8 cellular contexts compared by ENCODE assay signal in genomic region chr1:155324717-155325595, GRCh38. TPM values are rescaled to one million over a fixed set of nuclear protein-coding genes. Genes with fewer than 3 reads are reported as not detected.
DNase-seq lines count a peak whose midpoint lies in the region; ATAC-seq, FAIRE-seq and TF ChIP-seq lines count a peak whose summit lies in the region.

No MANE protein-coding gene starts in this region.

- no peak overlapping the region for H2AFZ ChIP-seq in HepG2 (ENCODE audit: low read length)

- TF ChIP-seq EP300 in HepG2 (IDR thresholded peaks at IDR 0.05; ENCODE audit: low read depth in 2 of 2, low read length in 2 of 2) (no peak), HepG2 (CRISPR knock-in tag; IDR thresholded peaks at IDR 0.05; ENCODE audit: borderline replicate concordance) (no peak)

- BruUV-seq in HepG2 (replicated peaks; lab: Mats Ljungman, UMichigan): TSS peak; percentile 47

- FAIRE-seq in HepG2 (lab: Jason Lieb, UNC): no peak

- CTCF ChIA-PET in HepG2 (lab: Yijun Ruan, JAX; ENCODE audit: low intra/inter-chr PET ratio, low total read pairs): interaction anchor here (1.0 to 4.5 kb wide), 4 partner anchors 47 to 118 kb away, joined by 3 to 71 read pairs (median 12); partner anchors contain the start of gene HCN3

- H3K9ac ChIP-seq in HepG2 (ENCODE audit: insufficient read depth, low read depth, low read length) (peak overlapping the region; percentile 69), stomach smooth muscle (ENCODE audit: low read length in 2 of 2) (peak overlapping the region; percentile 75 to 79)

- H3K4me1 ChIP-seq in HepG2 (ENCODE audit: insufficient read depth, low read length) (peaks cover 36% of the 10 kb centered on the region), stomach smooth muscle (ENCODE audit: control insufficient read depth, insufficient read depth, low read length) (peaks cover 55% of the 10 kb centered on the region)

- no peak; a peak in 1 of 4 replicates for TF ChIP-seq POLR2A in HepG2 (IDR thresholded peaks at IDR 0.05; ENCODE audit: insufficient read depth in 1 of 2, low read depth in 2 of 2, low read length in 2 of 2)

- POLR2A ChIA-PET in HepG2 (lab: Yijun Ruan, JAX): interaction anchor here (1.2 to 4.3 kb wide), 4 partner anchors 52 to 74 kb away, joined by 3 to 38 read pairs (median 15); partner anchors contain the start of genes CLK2 and SCAMP3

- peak overlapping the region; percentile 87 for H3K4me3 ChIP-seq in coronary artery
- peak overlapping the region; percentile 80 to 94 (median 81) for H3K4me3 ChIP-seq in HepG2 (replicated peaks in 1 of 3; ENCODE audit: insufficient read depth in 1 of 3, low read depth in 2 of 3, low read length in 3 of 3)
- peak overlapping the region; percentile 78 to 91 for H3K4me3 ChIP-seq in stomach smooth muscle (ENCODE audit: low read length in 2 of 2)

- TF ChIP-seq CTCF in coronary artery (IDR thresholded peaks at IDR 0.05) (no peak), HepG2 (CRISPR knock-in tag; IDR thresholded peaks at IDR 0.05) (peak; percentile 79)

- peak; percentile 68 to 72 (median 68) for DNase-seq in NCI-H1417 (lab: John Stamatoyannopoulos, UW)
- DNase-seq in NCI-H1417 treated with DMSO at 0.1 percent for 48 hours (lab: John Stamatoyannopoulos, UW): no peak
- peak; percentile 84 for DNase-seq in HuH-7 (ENCODE audit: low spot score)
- DNase-seq in SHP77 (lab: John Stamatoyannopoulos, UW): peak; percentile 69 to 86
- DNase-seq in coronary artery (ENCODE audit: low spot score): peak; percentile 83
- peak; percentile 45 for DNase-seq in HepG2 (ENCODE audit: low spot score)

- H3K27me3 ChIP-seq in HepG2 (ENCODE audit: control insufficient read depth in 1 of 2, insufficient read depth in 2 of 2, low read length in 2 of 2) (no peaks in the 10 kb centered on the region; a peak in 1 of 5 replicates), stomach smooth muscle (ENCODE audit: control insufficient read depth in 1 of 2, insufficient read depth in 2 of 2, low read length in 2 of 2) (no peaks in the 10 kb centered on the region)

- H4K20me1 ChIP-seq in HepG2 (ENCODE audit: insufficient read depth, low read length): no peaks in the 10 kb centered on the region; the same call in none of the 2 replicates

- intact Hi-C loops in HepG2 (cut with micrococcal nuclease; ENCODE audit: unreplicated experiment): loop anchor here (1.0 to 5.0 kb wide), 4 partner anchors 48 to 267 kb away; partner anchors contain the start of genes HCN3, MTX1 and THBS3

- 11% methylated on average over 32 of the region's 59 CpGs for WGBS in HepG2 (ENCODE audit: low lambda C conversion rate)

- H3K9me3 ChIP-seq in HepG2 (ENCODE audit: low read length) (no peaks in the 10 kb centered on the region), stomach smooth muscle (ENCODE audit: control insufficient read depth in 2 of 2, low read length in 2 of 2) (no peaks in the 10 kb centered on the region)

- H3K36me3 ChIP-seq in HepG2 (replicated peaks in 1 of 2; ENCODE audit: control insufficient read depth in 1 of 2, insufficient read depth in 2 of 2, low read length in 2 of 2) (peaks cover 2 to 20% of the 10 kb centered on the region in 2 experiments; a peak in 3 of 5 replicates), stomach smooth muscle (ENCODE audit: control insufficient read depth in 2 of 2, insufficient read depth in 2 of 2, low read length in 2 of 2) (peaks cover 5 to 12% of the 10 kb centered on the region in 2 donors)

- H3K27ac ChIP-seq in coronary artery: peak overlapping the region; percentile 98 to 99
- peak overlapping the region; percentile 52 for H3K27ac ChIP-seq in HepG2 (ENCODE audit: extremely low read length, insufficient read depth, low read length)
- peak overlapping the region; percentile 88 for H3K27ac ChIP-seq in stomach smooth muscle (ENCODE audit: low read length)

- H3K4me2 ChIP-seq in HepG2 (ENCODE audit: low read depth, low read length): peak overlapping the region; percentile 79

- TF ChIP-seq RAD21 in HepG2 (CRISPR knock-in tag; IDR thresholded peaks at IDR 0.05): peak; percentile 66

- H3K79me2 ChIP-seq in HepG2 (ENCODE audit: insufficient read depth, low read length): peaks cover 5% of the 10 kb centered on the region

- in situ Hi-C loops in HepG2 (cut with HindIII; ENCODE audit: extremely low pct_ligation_motif_present, low pct_unique_long_range_greater_than_20kb): no loop called here

- ATAC-seq in HepG2: peak; percentile 62
- ATAC-seq in HG03469 (IDR thresholded peaks at IDR 0.05; ENCODE audit: unreplicated experiment): no peak

RNA-seq across cellular contexts. Expression of gene RUSC1, which starts 4.3 kb away (rescaled TPM):
- 15.9 and 18.7 TPM in 2 replicates for total RNA-seq in HepG2 (2016; rRNA removed; fragmentation: Illumina TruSeq; extraction: Trizol)
- 9.4 and 10.1 TPM in 2 replicates for total RNA-seq in HepG2 (2016; cell fraction: cytosol; rRNA removed; fragmentation: Illumina TruSeq; extraction: Trizol; ENCODE audit: low read depth)
- 14.8 and 19.6 TPM in 2 replicates for total RNA-seq in HepG2 (2016; cell fraction: insoluble cytoplasmic fraction; rRNA removed; fragmentation: Illumina TruSeq; extraction: Trizol)
- total RNA-seq in HepG2 (2016; cell fraction: membrane; rRNA removed; fragmentation: Illumina TruSeq; extraction: Trizol): 19.4 and 21.9 TPM in 2 replicates
- 13.5 and 19.1 TPM in 2 replicates for total RNA-seq in HepG2 (2016; cell fraction: nucleus; rRNA removed; fragmentation: Illumina TruSeq; extraction: Trizol)
- 20.4 and 21.4 TPM in 2 replicates for polyA plus RNA-seq in HepG2 (2011; rRNA removed)
- 13.8 and 18.3 TPM in 2 replicates for polyA plus RNA-seq in HepG2 (2011; cell fraction: cytosol; rRNA removed)
- polyA plus RNA-seq in HepG2 (2011; cell fraction: nucleus; rRNA removed): 72.9 and 80.6 TPM in 2 replicates
- 9.4 and 13.3 TPM in 2 replicates for polyA plus RNA-seq in HepG2 (2012)
- polyA plus RNA-seq in HepG2 (2016; cell fraction: cytosol; fragmentation: Illumina TruSeq; extraction: Trizol; ENCODE audit: low read depth): 14.0 and 17.7 TPM in 2 replicates
- 21.9 and 27.7 TPM in 2 replicates for polyA plus RNA-seq in HepG2 (2016; cell fraction: insoluble cytoplasmic fraction; fragmentation: Illumina TruSeq; extraction: Trizol; ENCODE audit: low read depth)
- 22.4 and 26.1 TPM in 2 replicates for polyA plus RNA-seq in HepG2 (2016; cell fraction: membrane; fragmentation: Illumina TruSeq; extraction: Trizol; ENCODE audit: low read depth)
- polyA plus RNA-seq in HepG2 (2016; cell fraction: nucleus; fragmentation: Illumina TruSeq; extraction: Trizol; ENCODE audit: insufficient read depth, low read depth): 48.2 and 50.9 TPM in 2 replicates
- 29.1 and 81.2 TPM in 2 replicates for polyA minus RNA-seq in HepG2 (2011; rRNA and poly(A)+ RNA removed; ENCODE audit: low replicate concordance)
- 8.8 and 9.9 TPM in 2 replicates for polyA minus RNA-seq in HepG2 (2011; cell fraction: cytosol; rRNA and poly(A)+ RNA removed)
- polyA minus RNA-seq in HepG2 (2011; cell fraction: nucleus; rRNA and poly(A)+ RNA removed): 12.6 and 12.8 TPM in 2 replicates

RNA-seq across cellular contexts. Expression of gene FDPS, which starts 16.3 kb away (rescaled TPM):
- total RNA-seq in HepG2 (2016; rRNA removed; fragmentation: Illumina TruSeq; extraction: Trizol): 519 and 610 TPM in 2 replicates
- 109 and 111 TPM in 2 replicates for total RNA-seq in HepG2 (2016; cell fraction: cytosol; rRNA removed; fragmentation: Illumina TruSeq; extraction: Trizol; ENCODE audit: low read depth)
- 529 and 601 TPM in 2 replicates for total RNA-seq in HepG2 (2016; cell fraction: insoluble cytoplasmic fraction; rRNA removed; fragmentation: Illumina TruSeq; extraction: Trizol)
- 138 and 151 TPM in 2 replicates for total RNA-seq in HepG2 (2016; cell fraction: membrane; rRNA removed; fragmentation: Illumina TruSeq; extraction: Trizol)
- 274 and 312 TPM in 2 replicates for total RNA-seq in HepG2 (2016; cell fraction: nucleus; rRNA removed; fragmentation: Illumina TruSeq; extraction: Trizol)
- polyA plus RNA-seq in HepG2 (2011; rRNA removed): 264 and 345 TPM in 2 replicates
- 233 and 344 TPM in 2 replicates for polyA plus RNA-seq in HepG2 (2011; cell fraction: cytosol; rRNA removed)
- 252 and 375 TPM in 2 replicates for polyA plus RNA-seq in HepG2 (2011; cell fraction: nucleus; rRNA removed)
- 341 and 401 TPM in 2 replicates for polyA plus RNA-seq in HepG2 (2012)
- 82.5 and 94.9 TPM in 2 replicates for polyA plus RNA-seq in HepG2 (2016; cell fraction: cytosol; fragmentation: Illumina TruSeq; extraction: Trizol; ENCODE audit: low read depth)
- polyA plus RNA-seq in HepG2 (2016; cell fraction: insoluble cytoplasmic fraction; fragmentation: Illumina TruSeq; extraction: Trizol; ENCODE audit: low read depth): 516 and 544 TPM in 2 replicates
- 100 and 109 TPM in 2 replicates for polyA plus RNA-seq in HepG2 (2016; cell fraction: membrane; fragmentation: Illumina TruSeq; extraction: Trizol; ENCODE audit: low read depth)
- 566 and 576 TPM in 2 replicates for polyA plus RNA-seq in HepG2 (2016; cell fraction: nucleus; fragmentation: Illumina TruSeq; extraction: Trizol; ENCODE audit: insufficient read depth, low read depth)
- polyA minus RNA-seq in HepG2 (2011; rRNA and poly(A)+ RNA removed; ENCODE audit: low replicate concordance): 110 and 303 TPM in 2 replicates
- 94.6 and 134 TPM in 2 replicates for polyA minus RNA-seq in HepG2 (2011; cell fraction: cytosol; rRNA and poly(A)+ RNA removed)
- 70.3 and 113 TPM in 2 replicates for polyA minus RNA-seq in HepG2 (2011; cell fraction: nucleus; rRNA and poly(A)+ RNA removed)

RNA-seq across cellular contexts. Expression of gene PKLR, which starts 23.7 kb away (rescaled TPM):
- 10.3 and 13.6 TPM in 2 replicates for total RNA-seq in HepG2 (2016; rRNA removed; fragmentation: Illumina TruSeq; extraction: Trizol)
- total RNA-seq in HepG2 (2016; cell fraction: cytosol; rRNA removed; fragmentation: Illumina TruSeq; extraction: Trizol; ENCODE audit: low read depth): 0.51 and 0.79 TPM in 2 replicates
- 10.0 and 10.3 TPM in 2 replicates for total RNA-seq in HepG2 (2016; cell fraction: insoluble cytoplasmic fraction; rRNA removed; fragmentation: Illumina TruSeq; extraction: Trizol)
- 2.4 and 2.7 TPM in 2 replicates for total RNA-seq in HepG2 (2016; cell fraction: membrane; rRNA removed; fragmentation: Illumina TruSeq; extraction: Trizol)
- 5.1 and 8.0 TPM in 2 replicates for total RNA-seq in HepG2 (2016; cell fraction: nucleus; rRNA removed; fragmentation: Illumina TruSeq; extraction: Trizol)
- polyA plus RNA-seq in HepG2 (2011; rRNA removed): 29.3 and 43.2 TPM in 2 replicates
- polyA plus RNA-seq in HepG2 (2011; cell fraction: cytosol; rRNA removed): 26.7 and 30.1 TPM in 2 replicates
- 35.4 and 48.8 TPM in 2 replicates for polyA plus RNA-seq in HepG2 (2011; cell fraction: nucleus; rRNA removed)
- polyA plus RNA-seq in HepG2 (2012): 29.8 and 32.5 TPM in 2 replicates
- polyA plus RNA-seq in HepG2 (2016; cell fraction: cytosol; fragmentation: Illumina TruSeq; extraction: Trizol; ENCODE audit: low read depth): 0.97 and 1.0 TPM in 2 replicates
- polyA plus RNA-seq in HepG2 (2016; cell fraction: insoluble cytoplasmic fraction; fragmentation: Illumina TruSeq; extraction: Trizol; ENCODE audit: low read depth): 13.3 and 16.3 TPM in 2 replicates
- polyA plus RNA-seq in HepG2 (2016; cell fraction: membrane; fragmentation: Illumina TruSeq; extraction: Trizol; ENCODE audit: low read depth): 2.9 and 3.0 TPM in 2 replicates
- 10.7 and 11.1 TPM in 2 replicates for polyA plus RNA-seq in HepG2 (2016; cell fraction: nucleus; fragmentation: Illumina TruSeq; extraction: Trizol; ENCODE audit: insufficient read depth, low read depth)
- polyA minus RNA-seq in HepG2 (2011; rRNA and poly(A)+ RNA removed; ENCODE audit: low replicate concordance): 0.16 and 52.2 TPM in 2 replicates
- polyA minus RNA-seq in HepG2 (2011; cell fraction: cytosol; rRNA and poly(A)+ RNA removed): 14.6 and 19.0 TPM in 2 replicates
- polyA minus RNA-seq in HepG2 (2011; cell fraction: nucleus; rRNA and poly(A)+ RNA removed): 9.5 and 15.8 TPM in 2 replicates

RNA-seq across cellular contexts. Expression of gene HCN3, which starts 47.7 kb away (rescaled TPM):
- 1.3 and 2.4 TPM in 2 replicates for total RNA-seq in HepG2 (2016; rRNA removed; fragmentation: Illumina TruSeq; extraction: Trizol)
- total RNA-seq in HepG2 (2016; cell fraction: cytosol; rRNA removed; fragmentation: Illumina TruSeq; extraction: Trizol; ENCODE audit: low read depth): 0.44 and 0.51 TPM in 2 replicates
- total RNA-seq in HepG2 (2016; cell fraction: insoluble cytoplasmic fraction; rRNA removed; fragmentation: Illumina TruSeq; extraction: Trizol): 0.77 and 3.4 TPM in 2 replicates
- total RNA-seq in HepG2 (2016; cell fraction: membrane; rRNA removed; fragmentation: Illumina TruSeq; extraction: Trizol): 0.74 and 0.96 TPM in 2 replicates
- 5.8 and 5.9 TPM in 2 replicates for total RNA-seq in HepG2 (2016; cell fraction: nucleus; rRNA removed; fragmentation: Illumina TruSeq; extraction: Trizol)
- polyA plus RNA-seq in HepG2 (2011; rRNA removed): 10.2 and 15.0 TPM in 2 replicates
- 3.4 and 4.0 TPM in 2 replicates for polyA plus RNA-seq in HepG2 (2011; cell fraction: cytosol; rRNA removed)
- 55.6 and 56.4 TPM in 2 replicates for polyA plus RNA-seq in HepG2 (2011; cell fraction: nucleus; rRNA removed)
- polyA plus RNA-seq in HepG2 (2012): 6.1 and 7.0 TPM in 2 replicates
- polyA plus RNA-seq in HepG2 (2016; cell fraction: cytosol; fragmentation: Illumina TruSeq; extraction: Trizol; ENCODE audit: low read depth): 0.40 TPM in 2 replicates
- 1.1 and 1.3 TPM in 2 replicates for polyA plus RNA-seq in HepG2 (2016; cell fraction: insoluble cytoplasmic fraction; fragmentation: Illumina TruSeq; extraction: Trizol; ENCODE audit: low read depth)
- polyA plus RNA-seq in HepG2 (2016; cell fraction: membrane; fragmentation: Illumina TruSeq; extraction: Trizol; ENCODE audit: low read depth): 0.72 and 0.85 TPM in 2 replicates
- polyA plus RNA-seq in HepG2 (2016; cell fraction: nucleus; fragmentation: Illumina TruSeq; extraction: Trizol; ENCODE audit: insufficient read depth, low read depth): 18.6 and 19.5 TPM in 2 replicates
- 17.8 and 35.4 TPM in 2 replicates for polyA minus RNA-seq in HepG2 (2011; rRNA and poly(A)+ RNA removed; ENCODE audit: low replicate concordance)
- 1.4 and 3.0 TPM in 2 replicates for polyA minus RNA-seq in HepG2 (2011; cell fraction: cytosol; rRNA and poly(A)+ RNA removed)
- polyA minus RNA-seq in HepG2 (2011; cell fraction: nucleus; rRNA and poly(A)+ RNA removed): 8.8 and 11.3 TPM in 2 replicates

RNA-seq across cellular contexts. Expression of gene CLK2, which starts 51.7 kb away (rescaled TPM):
- 10.1 and 20.1 TPM in 2 replicates for total RNA-seq in HepG2 (2016; rRNA removed; fragmentation: Illumina TruSeq; extraction: Trizol)
- total RNA-seq in HepG2 (2016; cell fraction: cytosol; rRNA removed; fragmentation: Illumina TruSeq; extraction: Trizol; ENCODE audit: low read depth): 8.5 and 11.8 TPM in 2 replicates
- 10.6 and 19.2 TPM in 2 replicates for total RNA-seq in HepG2 (2016; cell fraction: insoluble cytoplasmic fraction; rRNA removed; fragmentation: Illumina TruSeq; extraction: Trizol)
- total RNA-seq in HepG2 (2016; cell fraction: membrane; rRNA removed; fragmentation: Illumina TruSeq; extraction: Trizol): 9.3 and 12.0 TPM in 2 replicates
- 23.9 and 32.6 TPM in 2 replicates for total RNA-seq in HepG2 (2016; cell fraction: nucleus; rRNA removed; fragmentation: Illumina TruSeq; extraction: Trizol)
- polyA plus RNA-seq in HepG2 (2011; rRNA removed): 73.5 and 74.0 TPM in 2 replicates
- polyA plus RNA-seq in HepG2 (2011; cell fraction: cytosol; rRNA removed): 23.9 and 24.4 TPM in 2 replicates
- 317 and 392 TPM in 2 replicates for polyA plus RNA-seq in HepG2 (2011; cell fraction: nucleus; rRNA removed)
- 31.3 and 32.7 TPM in 2 replicates for polyA plus RNA-seq in HepG2 (2012)
- 3.0 and 3.3 TPM in 2 replicates for polyA plus RNA-seq in HepG2 (2016; cell fraction: cytosol; fragmentation: Illumina TruSeq; extraction: Trizol; ENCODE audit: low read depth)
- polyA plus RNA-seq in HepG2 (2016; cell fraction: insoluble cytoplasmic fraction; fragmentation: Illumina TruSeq; extraction: Trizol; ENCODE audit: low read depth): 15.8 and 17.9 TPM in 2 replicates
- 7.6 TPM in 2 replicates for polyA plus RNA-seq in HepG2 (2016; cell fraction: membrane; fragmentation: Illumina TruSeq; extraction: Trizol; ENCODE audit: low read depth)
- polyA plus RNA-seq in HepG2 (2016; cell fraction: nucleus; fragmentation: Illumina TruSeq; extraction: Trizol; ENCODE audit: insufficient read depth, low read depth): 110 and 120 TPM in 2 replicates
- 47.2 and 97.7 TPM in 2 replicates for polyA minus RNA-seq in HepG2 (2011; rRNA and poly(A)+ RNA removed; ENCODE audit: low replicate concordance)
- polyA minus RNA-seq in HepG2 (2011; cell fraction: cytosol; rRNA and poly(A)+ RNA removed): 12.4 and 13.9 TPM in 2 replicates
- polyA minus RNA-seq in HepG2 (2011; cell fraction: nucleus; rRNA and poly(A)+ RNA removed): 94.1 and 94.6 TPM in 2 replicates
